In genomic region chr3:52339612-52340011, GRCh38 we compare ENCODE assay signal across 1 cellular context.
A peak's percentile ranks its signal among the peaks of the same experiment; 100 is the strongest.
TF ChIP-seq lines count a peak whose summit lies in the region.

No MANE protein-coding gene starts in this region.

TF ChIP-seq in HEK293, 187 proteins besides CTCF, POLR2A, EP300 and RAD21 (continued from another document and continues in another):
- TF ChIP-seq ZNF280C (tag by site-specific recombination; IDR thresholded peaks at IDR 0.05) (no peak), ZNF138 (tag by site-specific recombination; IDR thresholded peaks at IDR 0.05; ENCODE audit: borderline replicate concordance) (no peak), ZNF660 (tag by site-specific recombination; IDR thresholded peaks at IDR 0.05) (0 out of 2 replicates have a peak, but pooled peaks have one; percentile 35), ZBTB8A (tag by site-specific recombination; IDR thresholded peaks at IDR 0.05) (peak; percentile 20; the same call in 1 of the 2 replicates), BCL11A (tag by site-specific recombination; IDR thresholded peaks at IDR 0.05; ENCODE audit: low read depth) (no peak), ZNF76 (tag by site-specific recombination; IDR thresholded peaks at IDR 0.05; ENCODE audit: borderline replicate concordance, low read depth) (no peak), ZNF837 (tag by site-specific recombination; IDR thresholded peaks at IDR 0.05) (no peak), ZNF654 (tag by site-specific recombination; IDR thresholded peaks at IDR 0.05; ENCODE audit: low read depth) (peak; percentile 99), ZNF777 (tag by site-specific recombination; IDR thresholded peaks at IDR 0.05; ENCODE audit: borderline replicate concordance) (no peak), ZNF248 (tag by site-specific recombination; IDR thresholded peaks at IDR 0.05) (no peak), ZNF600 (tag by site-specific recombination; IDR thresholded peaks at IDR 0.05) (no peak), ZNF146 (tag by site-specific recombination; IDR thresholded peaks at IDR 0.05) (no peak), ZNF629 (tag by site-specific recombination; IDR thresholded peaks at IDR 0.05) (no peak), ZIC2 (tag by site-specific recombination; IDR thresholded peaks at IDR 0.05) (no peak), ZNF19 (tag by site-specific recombination; IDR thresholded peaks at IDR 0.05; ENCODE audit: low read depth) (no peak), ZNF175 (tag by site-specific recombination; IDR thresholded peaks at IDR 0.05) (no peak), ZNF354C (tag by site-specific recombination; IDR thresholded peaks at IDR 0.05; ENCODE audit: borderline replicate concordance, low read depth) (no peak), ZNF433 (tag by site-specific recombination; IDR thresholded peaks at IDR 0.05; ENCODE audit: low read depth) (no peak), ZNF223 (tag by site-specific recombination; IDR thresholded peaks at IDR 0.05) (no peak), ZNF704 (tag by site-specific recombination; IDR thresholded peaks at IDR 0.05) (no peak), SP2 (tag by site-specific recombination; IDR thresholded peaks at IDR 0.05) (no peak), ZSCAN30 (tag by site-specific recombination; IDR thresholded peaks at IDR 0.05) (no peak), GLIS1 (tag by site-specific recombination; IDR thresholded peaks at IDR 0.05) (no peak), GLIS2 (tag by site-specific recombination; IDR thresholded peaks at IDR 0.05) (no peak), ZNF692 (tag by site-specific recombination; IDR thresholded peaks at IDR 0.05) (peak; percentile 69), ZNF521 (tag by site-specific recombination; IDR thresholded peaks at IDR 0.05) (no peak), ZBTB6 (tag by site-specific recombination; IDR thresholded peaks at IDR 0.05) (no peak), ZNF664 (tag by site-specific recombination; IDR thresholded peaks at IDR 0.05) (no peak), OVOL3 (tag by site-specific recombination; IDR thresholded peaks at IDR 0.05) (no peak), KLF9 (tag by site-specific recombination; IDR thresholded peaks at IDR 0.05; ENCODE audit: low read depth) (no peak), ZNF10 (tag by site-specific recombination; IDR thresholded peaks at IDR 0.05) (no peak), ZNF214 (tag by site-specific recombination; IDR thresholded peaks at IDR 0.05; ENCODE audit: borderline replicate concordance) (no peak), ZEB2 (tag by site-specific recombination; IDR thresholded peaks at IDR 0.05) (peak; percentile 57; the same call in 1 of the 2 replicates), TRIM28 (IDR thresholded peaks at IDR 0.05; ENCODE audit: borderline replicate concordance, low read length) (0 out of 2 replicates have a peak, but pooled peaks have one; percentile 24), ZNF48 (tag by site-specific recombination; IDR thresholded peaks at IDR 0.05) (no peak), SP7 (tag by site-specific recombination; IDR thresholded peaks at IDR 0.05) (peak; percentile 35; the same call in 1 of the 2 replicates), KLF8 (tag by site-specific recombination; IDR thresholded peaks at IDR 0.05) (no peak), ZNF549 (tag by site-specific recombination; IDR thresholded peaks at IDR 0.05) (no peak), ZNF510 (tag by site-specific recombination; IDR thresholded peaks at IDR 0.05; ENCODE audit: insufficient replicate concordance) (no peak), ZNF707 (tag by site-specific recombination; IDR thresholded peaks at IDR 0.05) (no peak), GFI1B (tag by site-specific recombination; IDR thresholded peaks at IDR 0.05) (no peak), ZNF157 (tag by site-specific recombination; IDR thresholded peaks at IDR 0.05) (no peak), ZNF302 (tag by site-specific recombination; IDR thresholded peaks at IDR 0.05; ENCODE audit: low read depth) (no peak), SALL2 (tag by site-specific recombination; IDR thresholded peaks at IDR 0.05; ENCODE audit: borderline replicate concordance) (no peak), IKZF3 (tag by site-specific recombination; IDR thresholded peaks at IDR 0.05) (no peak), ZXDB (tag by site-specific recombination; IDR thresholded peaks at IDR 0.05) (peak; percentile 42; the same call in 1 of the 2 replicates), ZNF2 (tag by site-specific recombination; IDR thresholded peaks at IDR 0.05) (0 out of 2 replicates have a peak, but pooled peaks have one; percentile 36), ZNF624 (tag by site-specific recombination; IDR thresholded peaks at IDR 0.05) (no peak), HOXA7 (CRISPR knock-in tag; IDR thresholded peaks at IDR 0.05; ENCODE audit: borderline replicate concordance) (no peak), SCRT2 (tag by site-specific recombination; IDR thresholded peaks at IDR 0.05) (no peak)
- TF ChIP-seq, protein P1, sequence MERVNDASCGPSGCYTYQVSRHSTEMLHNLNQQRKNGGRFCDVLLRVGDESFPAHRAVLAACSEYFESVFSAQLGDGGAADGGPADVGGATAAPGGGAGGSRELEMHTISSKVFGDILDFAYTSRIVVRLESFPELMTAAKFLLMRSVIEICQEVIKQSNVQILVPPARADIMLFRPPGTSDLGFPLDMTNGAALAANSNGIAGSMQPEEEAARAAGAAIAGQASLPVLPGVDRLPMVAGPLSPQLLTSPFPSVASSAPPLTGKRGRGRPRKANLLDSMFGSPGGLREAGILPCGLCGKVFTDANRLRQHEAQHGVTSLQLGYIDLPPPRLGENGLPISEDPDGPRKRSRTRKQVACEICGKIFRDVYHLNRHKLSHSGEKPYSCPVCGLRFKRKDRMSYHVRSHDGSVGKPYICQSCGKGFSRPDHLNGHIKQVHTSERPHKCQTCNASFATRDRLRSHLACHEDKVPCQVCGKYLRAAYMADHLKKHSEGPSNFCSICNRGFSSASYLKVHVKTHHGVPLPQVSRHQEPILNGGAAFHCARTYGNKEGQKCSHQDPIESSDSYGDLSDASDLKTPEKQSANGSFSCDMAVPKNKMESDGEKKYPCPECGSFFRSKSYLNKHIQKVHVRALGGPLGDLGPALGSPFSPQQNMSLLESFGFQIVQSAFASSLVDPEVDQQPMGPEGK (tag by site-specific recombination; IDR thresholded peaks at IDR 0.05): no peak
- TF ChIP-seq, protein P2, sequence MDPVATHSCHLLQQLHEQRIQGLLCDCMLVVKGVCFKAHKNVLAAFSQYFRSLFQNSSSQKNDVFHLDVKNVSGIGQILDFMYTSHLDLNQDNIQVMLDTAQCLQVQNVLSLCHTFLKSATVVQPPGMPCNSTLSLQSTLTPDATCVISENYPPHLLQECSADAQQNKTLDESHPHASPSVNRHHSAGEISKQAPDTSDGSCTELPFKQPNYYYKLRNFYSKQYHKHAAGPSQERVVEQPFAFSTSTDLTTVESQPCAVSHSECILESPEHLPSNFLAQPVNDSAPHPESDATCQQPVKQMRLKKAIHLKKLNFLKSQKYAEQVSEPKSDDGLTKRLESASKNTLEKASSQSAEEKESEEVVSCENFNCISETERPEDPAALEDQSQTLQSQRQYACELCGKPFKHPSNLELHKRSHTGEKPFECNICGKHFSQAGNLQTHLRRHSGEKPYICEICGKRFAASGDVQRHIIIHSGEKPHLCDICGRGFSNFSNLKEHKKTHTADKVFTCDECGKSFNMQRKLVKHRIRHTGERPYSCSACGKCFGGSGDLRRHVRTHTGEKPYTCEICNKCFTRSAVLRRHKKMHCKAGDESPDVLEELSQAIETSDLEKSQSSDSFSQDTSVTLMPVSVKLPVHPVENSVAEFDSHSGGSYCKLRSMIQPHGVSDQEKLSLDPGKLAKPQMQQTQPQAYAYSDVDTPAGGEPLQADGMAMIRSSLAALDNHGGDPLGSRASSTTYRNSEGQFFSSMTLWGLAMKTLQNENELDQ (tag by site-specific recombination; IDR thresholded peaks at IDR 0.05; ENCODE audit: low read depth): no peak
- TF ChIP-seq, protein P3, sequence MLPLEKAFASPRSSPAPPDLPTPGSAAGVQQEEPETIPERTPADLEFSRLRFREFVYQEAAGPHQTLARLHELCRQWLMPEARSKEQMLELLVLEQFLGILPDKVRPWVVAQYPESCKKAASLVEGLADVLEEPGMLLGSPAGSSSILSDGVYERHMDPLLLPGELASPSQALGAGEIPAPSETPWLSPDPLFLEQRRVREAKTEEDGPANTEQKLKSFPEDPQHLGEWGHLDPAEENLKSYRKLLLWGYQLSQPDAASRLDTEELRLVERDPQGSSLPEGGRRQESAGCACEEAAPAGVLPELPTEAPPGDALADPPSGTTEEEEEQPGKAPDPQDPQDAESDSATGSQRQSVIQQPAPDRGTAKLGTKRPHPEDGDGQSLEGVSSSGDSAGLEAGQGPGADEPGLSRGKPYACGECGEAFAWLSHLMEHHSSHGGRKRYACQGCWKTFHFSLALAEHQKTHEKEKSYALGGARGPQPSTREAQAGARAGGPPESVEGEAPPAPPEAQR (tag by site-specific recombination; IDR thresholded peaks at IDR 0.05): 0 out of 2 replicates have a peak, but pooled peaks have one; percentile 68
- TF ChIP-seq, protein P4, sequence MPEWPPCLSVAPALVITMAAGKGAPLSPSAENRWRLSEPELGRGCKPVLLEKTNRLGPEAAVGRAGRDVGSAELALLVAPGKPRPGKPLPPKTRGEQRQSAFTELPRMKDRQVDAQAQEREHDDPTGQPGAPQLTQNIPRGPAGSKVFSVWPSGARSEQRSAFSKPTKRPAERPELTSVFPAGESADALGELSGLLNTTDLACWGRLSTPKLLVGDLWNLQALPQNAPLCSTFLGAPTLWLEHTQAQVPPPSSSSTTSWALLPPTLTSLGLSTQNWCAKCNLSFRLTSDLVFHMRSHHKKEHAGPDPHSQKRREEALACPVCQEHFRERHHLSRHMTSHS (tag by site-specific recombination; IDR thresholded peaks at IDR 0.05): no peak
- TF ChIP-seq, protein P5, sequence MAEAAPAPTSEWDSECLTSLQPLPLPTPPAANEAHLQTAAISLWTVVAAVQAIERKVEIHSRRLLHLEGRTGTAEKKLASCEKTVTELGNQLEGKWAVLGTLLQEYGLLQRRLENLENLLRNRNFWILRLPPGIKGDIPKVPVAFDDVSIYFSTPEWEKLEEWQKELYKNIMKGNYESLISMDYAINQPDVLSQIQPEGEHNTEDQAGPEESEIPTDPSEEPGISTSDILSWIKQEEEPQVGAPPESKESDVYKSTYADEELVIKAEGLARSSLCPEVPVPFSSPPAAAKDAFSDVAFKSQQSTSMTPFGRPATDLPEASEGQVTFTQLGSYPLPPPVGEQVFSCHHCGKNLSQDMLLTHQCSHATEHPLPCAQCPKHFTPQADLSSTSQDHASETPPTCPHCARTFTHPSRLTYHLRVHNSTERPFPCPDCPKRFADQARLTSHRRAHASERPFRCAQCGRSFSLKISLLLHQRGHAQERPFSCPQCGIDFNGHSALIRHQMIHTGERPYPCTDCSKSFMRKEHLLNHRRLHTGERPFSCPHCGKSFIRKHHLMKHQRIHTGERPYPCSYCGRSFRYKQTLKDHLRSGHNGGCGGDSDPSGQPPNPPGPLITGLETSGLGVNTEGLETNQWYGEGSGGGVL (tag by site-specific recombination; IDR thresholded peaks at IDR 0.05): peak; percentile 31; the same call in 1 of the 2 replicates
- TF ChIP-seq, protein P6, sequence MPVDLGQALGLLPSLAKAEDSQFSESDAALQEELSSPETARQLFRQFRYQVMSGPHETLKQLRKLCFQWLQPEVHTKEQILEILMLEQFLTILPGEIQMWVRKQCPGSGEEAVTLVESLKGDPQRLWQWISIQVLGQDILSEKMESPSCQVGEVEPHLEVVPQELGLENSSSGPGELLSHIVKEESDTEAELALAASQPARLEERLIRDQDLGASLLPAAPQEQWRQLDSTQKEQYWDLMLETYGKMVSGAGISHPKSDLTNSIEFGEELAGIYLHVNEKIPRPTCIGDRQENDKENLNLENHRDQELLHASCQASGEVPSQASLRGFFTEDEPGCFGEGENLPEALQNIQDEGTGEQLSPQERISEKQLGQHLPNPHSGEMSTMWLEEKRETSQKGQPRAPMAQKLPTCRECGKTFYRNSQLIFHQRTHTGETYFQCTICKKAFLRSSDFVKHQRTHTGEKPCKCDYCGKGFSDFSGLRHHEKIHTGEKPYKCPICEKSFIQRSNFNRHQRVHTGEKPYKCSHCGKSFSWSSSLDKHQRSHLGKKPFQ (tag by site-specific recombination; IDR thresholded peaks at IDR 0.05): no peak
